Comparison of ENCODE assay signal across 8 cellular contexts in genomic region chr7:116249969-116250553, GRCh38. TPM values are rescaled to one million over a fixed set of nuclear protein-coding genes. Genes with fewer than 3 reads are reported as not detected.
DNase-seq lines count a peak whose midpoint lies in the region; ATAC-seq and TF ChIP-seq lines count a peak whose summit lies in the region.

No MANE protein-coding gene starts in this region.

- no peaks in the 10 kb centered on the region for H3K27me3 ChIP-seq in CD4-positive, alpha-beta memory T cell (ENCODE audit: insufficient read depth, low read length)
- no peaks in the 10 kb centered on the region for H3K27me3 ChIP-seq in parathyroid adenoma (ENCODE audit: control insufficient read depth, insufficient read depth, low read length)

- ATAC-seq in GM19397 (IDR thresholded peaks at IDR 0.05; ENCODE audit: unreplicated experiment), result peak; percentile 55

- no peak for DNase-seq in CD4-positive, alpha-beta memory T cell
- DNase-seq in NAMALWA (ENCODE audit: low spot score), result peak; percentile 61
- peak; percentile 26 for DNase-seq in endothelial cell (ENCODE audit: low spot score)
- DNase-seq in stimulated activated CD4-positive, alpha-beta T cell treated with anti-CD3 and anti-CD28 coated beads, Interleukin-2, amount 100 ng/mL, for 48 hours, result no peak
- no peak for DNase-seq in activated naive CD4-positive, alpha-beta T cell treated with Interleukin-2 at 50 U/mL for 16 hours
- DNase-seq in activated naive CD4-positive, alpha-beta T cell (lab: John Stamatoyannopoulos, UW), result no peak

- peaks cover 31 to 41% (median 35%) of the 10 kb centered on the region in 4 donors for H3K4me1 Mint-ChIP-seq in CD4-positive, alpha-beta memory T cell
- peaks cover 3% of the 10 kb centered on the region for H3K4me1 Mint-ChIP-seq in endothelial cell (ENCODE audit: unreplicated experiment)

- H3K36me3 ChIP-seq in CD4-positive, alpha-beta memory T cell (ENCODE audit: insufficient read depth, low read length), result peaks cover 61% of the 10 kb centered on the region
- H3K36me3 ChIP-seq in parathyroid adenoma (ENCODE audit: control insufficient read depth, insufficient read depth, low read length), result no peaks in the 10 kb centered on the region

- no peaks in the 10 kb centered on the region for H3K27me3 Mint-ChIP-seq in CD4-positive, alpha-beta memory T cell
- peaks cover 1% of the 10 kb centered on the region for H3K27me3 Mint-ChIP-seq in endothelial cell (ENCODE audit: unreplicated experiment)

- H3K79me2 ChIP-seq in parathyroid adenoma, result no peaks in the 10 kb centered on the region

- H3K9me3 ChIP-seq in CD4-positive, alpha-beta memory T cell (ENCODE audit: control insufficient read depth in 1 of 2, low read length in 2 of 2), result no peaks in the 10 kb centered on the region
- H3K9me3 ChIP-seq in parathyroid adenoma (ENCODE audit: control insufficient read depth, low read length), result no peaks in the 10 kb centered on the region

- H3K36me3 Mint-ChIP-seq in CD4-positive, alpha-beta memory T cell, result peaks cover 56 to 77% of the 10 kb centered on the region in 2 donors
- peaks cover 35% of the 10 kb centered on the region for H3K36me3 Mint-ChIP-seq in endothelial cell (ENCODE audit: low read depth, unreplicated experiment)

- intact Hi-C loops in CD4-positive, alpha-beta memory T cell (cut with micrococcal nuclease), result loop anchor here (2.0 kb wide), 1 partner anchor 13 kb away; no protein-coding TSS in a partner anchor

- no peak overlapping the region for H2AFZ ChIP-seq in parathyroid adenoma

- no peak overlapping the region for H3K4me2 ChIP-seq in parathyroid adenoma (ENCODE audit: low read length)

- TF ChIP-seq CTCF in endothelial cell (IDR thresholded peaks at IDR 0.05; ENCODE audit: unreplicated experiment) (peak; percentile 74), parathyroid adenoma (IDR thresholded peaks at IDR 0.05) (peak; percentile 7)

- no peak overlapping the region for H3K9ac ChIP-seq in parathyroid adenoma

- H3K4me3 ChIP-seq in CD4-positive, alpha-beta memory T cell (ENCODE audit: low read length in 2 of 2), result no peak overlapping the region
- no peak overlapping the region for H3K4me3 ChIP-seq in parathyroid adenoma (ENCODE audit: low read depth, low read length)

- peaks cover 0 to 3% (median 0%) of the 10 kb centered on the region in 8 donors for H3K9me3 Mint-ChIP-seq in CD4-positive, alpha-beta memory T cell
- peaks cover 4% of the 10 kb centered on the region for H3K9me3 Mint-ChIP-seq in endothelial cell (ENCODE audit: unreplicated experiment)

- CTCF ChIA-PET in CD4-positive, alpha-beta memory T cell (lab: Charles Lee; ENCODE audit: partially characterized antibody), result interaction anchor here (1.3 to 2.8 kb wide), 6 partner anchors 9 to 342 kb away, joined by 3 to 12 read pairs (median 6); no protein-coding TSS in a partner anchor

- peak overlapping the region in 1 of 8 donors; percentile 26 for H3K4me3 Mint-ChIP-seq in CD4-positive, alpha-beta memory T cell
- no peak overlapping the region for H3K4me3 Mint-ChIP-seq in endothelial cell (ENCODE audit: unreplicated experiment)

- no peak overlapping the region for H3K27ac ChIP-seq in CD4-positive, alpha-beta memory T cell (ENCODE audit: low read depth, low read length)
- H3K27ac ChIP-seq in parathyroid adenoma, result no peak overlapping the region

- peaks cover 3% of the 10 kb centered on the region for H3K4me1 ChIP-seq in CD4-positive, alpha-beta memory T cell (ENCODE audit: insufficient read depth, low read length)
- H3K4me1 ChIP-seq in parathyroid adenoma, result no peaks in the 10 kb centered on the region

- POLR2A ChIA-PET in CD4-positive, alpha-beta memory T cell (lab: Charles Lee; ENCODE audit: partially characterized antibody), result no interaction called here

- H3K27ac Mint-ChIP-seq in CD4-positive, alpha-beta memory T cell, result peak overlapping the region in 6 of 7 donors; percentile 43 to 86 (median 62)
- no peak overlapping the region for H3K27ac Mint-ChIP-seq in endothelial cell (ENCODE audit: unreplicated experiment)

RNA-seq across cellular contexts. Expression of gene TES, which starts 39.7 kb away (rescaled TPM):
- total RNA-seq in CD4-positive, alpha-beta memory T cell, result 100 to 1,000 TPM; 109 to 125 TPM
- polyA plus RNA-seq in CD4-positive, alpha-beta memory T cell, result 100 to 1,000 TPM; 183 to 248 TPM
- total RNA-seq in endothelial cell (ENCODE audit: unreplicated experiment), result 63.4 TPM

Comparison
In these comparisons a context has a peak if more than half of its experiments do, and no peak if none do; other contexts are left out.
1. DNase-seq: peak in NAMALWA (single experiment) and endothelial cell (single experiment); none in CD4-positive, alpha-beta memory T cell (0 of 5), stimulated activated CD4-positive, alpha-beta T cell treated with anti-CD3 and anti-CD28 coated beads, Interleukin-2, amount 100 ng/mL, for 48 hours (0 of 2), activated naive CD4-positive, alpha-beta T cell treated with Interleukin-2 at 50 U/mL for 16 hours (single experiment) and activated naive CD4-positive, alpha-beta T cell (0 of 4).